16 cellular contexts compared by ENCODE assay signal in the genomic region with DNA sequence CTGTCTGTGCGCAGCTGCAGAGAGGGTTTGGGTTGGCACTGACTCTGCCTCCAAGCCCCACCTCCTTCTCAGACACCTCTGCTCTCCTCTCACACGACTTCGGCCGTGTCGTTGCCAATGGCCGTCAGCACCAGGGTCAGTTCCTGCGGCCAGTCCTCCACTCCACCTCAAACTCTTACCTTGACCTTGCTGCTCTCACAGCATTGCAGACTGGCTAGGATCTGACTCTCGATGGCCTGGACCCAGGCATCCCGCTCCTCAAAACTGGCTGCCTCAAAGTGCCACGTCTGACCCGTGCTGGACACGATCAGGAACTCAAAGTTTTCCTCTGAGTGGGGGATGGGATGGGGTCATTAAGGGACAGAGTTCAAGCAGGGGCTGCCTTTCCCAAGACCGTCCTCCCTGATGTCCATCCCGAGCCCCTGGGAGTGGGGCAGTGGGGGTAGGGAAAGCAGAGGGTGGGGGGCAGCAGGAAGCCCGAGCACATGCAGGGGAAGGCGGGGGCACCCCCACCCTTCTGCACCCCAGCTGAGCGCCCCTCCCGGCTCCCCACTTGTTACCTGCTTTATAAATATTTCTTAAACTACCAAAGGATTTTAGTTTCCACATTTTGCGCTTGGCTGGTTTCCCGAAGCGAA. TPM values are rescaled to one million over a fixed set of nuclear protein-coding genes. Genes with fewer than 3 reads are reported as not detected.
A peak's percentile ranks its signal among the peaks of the same experiment; 100 is the strongest.
DNase-seq lines count a peak whose midpoint lies in the region; ATAC-seq and TF ChIP-seq lines count a peak whose summit lies in the region.
"Had no signal": no experiment of that assay in that cellular context is flagged by ENCODE, and none has a peak within 500 bp of the region (broad histone marks: within the 10 kb centered on the region; RNA-seq: fewer than 3 reads in every experiment).

No MANE protein-coding gene starts in this region.

- no peaks in the 10 kb centered on the region for H3K9me2 ChIP-seq in GM23338 (ENCODE audit: insufficient read depth)

- H3K27me3 ChIP-seq in GM23338 (ENCODE audit: insufficient read depth) = peaks cover 98% of the 10 kb centered on the region

- no peaks in the 10 kb centered on the region; the same call in 1 of the 2 replicates for H4K20me1 ChIP-seq in GM23338 (replicated peaks; ENCODE audit: insufficient read depth)

- H3K36me3 Mint-ChIP-seq in CD14-positive monocyte (peaks cover 48 to 63% of the 10 kb centered on the region in 2 donors), GM23338 (ENCODE audit: low read depth) (no peaks in the 10 kb centered on the region; the same call in 2 of the 3 replicates), mesothelial cell of epicardium (no peaks in the 10 kb centered on the region)

- H3K9me3 Mint-ChIP-seq in CD14-positive monocyte (peaks cover 0 to 15% (median 12%) of the 10 kb centered on the region in 7 donors), GM23338 (no peaks in the 10 kb centered on the region), mesothelial cell of epicardium (no peaks in the 10 kb centered on the region)
- H3K9me3 Mint-ChIP-seq: activated naive CD4-positive, alpha-beta T cell treated with anti-CD3 and anti-CD28 coated beads, Interleukin-2, amount 10 ng/mL, durations not matched to agents 7 days and 5 days; CD4-positive, alpha-beta T cell; stimulated activated naive CD8-positive, alpha-beta T cell treated with anti-CD3 and anti-CD28 coated beads, Interleukin-15, Interleukin-2, amounts not matched to agents 100 ng/mL and 50 ng/mL, for 24 hours had no signal

- H3K36me3 ChIP-seq in GM23338 (ENCODE audit: insufficient read depth) = no peaks in the 10 kb centered on the region

- H3K4me2 ChIP-seq in GM23338 = peak overlapping the region; percentile 88; the same call in 1 of the 2 replicates

- no peaks in the 10 kb centered on the region for H3K4me1 ChIP-seq in GM23338 (ENCODE audit: insufficient read depth)

- H3K4me3 Mint-ChIP-seq in CD14-positive monocyte (no peak overlapping the region), GM23338 (peak overlapping the region; percentile 89), mesothelial cell of epicardium (peak overlapping the region; percentile 4)
- H3K4me3 Mint-ChIP-seq: activated naive CD4-positive, alpha-beta T cell treated with anti-CD3 and anti-CD28 coated beads, Interleukin-2, amount 10 ng/mL, durations not matched to agents 7 days and 5 days; CD4-positive, alpha-beta T cell; dendritic cell treated with granulocyte-macrophage colony-stimulating factor and Interleukin-4, amounts not matched to agents 40 ng/mL and 50 ng/mL, for 4 days; stimulated activated naive CD8-positive, alpha-beta T cell treated with anti-CD3 and anti-CD28 coated beads, Interleukin-15, Interleukin-2, amounts not matched to agents 100 ng/mL and 50 ng/mL, for 24 hours had no signal

- H3K27me3 Mint-ChIP-seq in CD14-positive monocyte (ENCODE audit: low read depth in 3 of 3) = peaks cover 0 to 2% (median 1%) of the 10 kb centered on the region in 3 donors
- H3K27me3 Mint-ChIP-seq in GM23338 (ENCODE audit: insufficient read depth, low read depth, poor library complexity) = peaks cover 95% of the 10 kb centered on the region
- peaks cover 97% of the 10 kb centered on the region for H3K27me3 Mint-ChIP-seq in mesothelial cell of epicardium (ENCODE audit: low read depth)
- H3K27me3 Mint-ChIP-seq: activated naive CD4-positive, alpha-beta T cell treated with anti-CD3 and anti-CD28 coated beads, Interleukin-2, amount 10 ng/mL, durations not matched to agents 7 days and 5 days; CD4-positive, alpha-beta T cell; dendritic cell treated with granulocyte-macrophage colony-stimulating factor and Interleukin-4, amounts not matched to agents 40 ng/mL and 50 ng/mL, for 4 days; stimulated activated naive CD8-positive, alpha-beta T cell treated with anti-CD3 and anti-CD28 coated beads, Interleukin-15, Interleukin-2, amounts not matched to agents 100 ng/mL and 50 ng/mL, for 24 hours had no signal

- no peak overlapping the region for H2AFZ ChIP-seq in GM23338

- DNase-seq in CD14-positive monocyte (ENCODE audit: low spot score) (peak; percentile 35), GM23338 (ENCODE audit: low spot score) (peak; percentile 82), mesothelial cell of epicardium (ENCODE audit: low spot score in 2 of 2, unreplicated experiment in 2 of 2) (peak in 1 of 2 experiments; percentile 37), NCI-H2107 treated with DMSO at 0.1 percent for 48 hours (lab: John Stamatoyannopoulos, UW; ENCODE audit: unreplicated experiment) (no peak), GM19240 (ENCODE audit: insufficient read length, low spot score) (no peak), cortex of kidney (lab: John Stamatoyannopoulos, UW) (no peak)
- DNase-seq: activated naive CD4-positive, alpha-beta T cell treated with anti-CD3 and anti-CD28 coated beads, Interleukin-2, amount 10 ng/mL, durations not matched to agents 7 days and 5 days; left colon; NCI-H1105 treated with DMSO at 0.1 percent for 48 hours; NCI-H69; stimulated activated CD4-positive, alpha-beta T cell treated with anti-CD3 and anti-CD28 coated beads, Interleukin-4, amount 100 ng/mL, for 1 hour had no signal

- ATAC-seq in GM23338 = peak; percentile 68
- ATAC-seq in GM19023 (IDR thresholded peaks at IDR 0.05; ENCODE audit: unreplicated experiment) = no peak

- H3K4me1 Mint-ChIP-seq in CD14-positive monocyte (peaks cover 3% of the 10 kb centered on the region), GM23338 (peaks cover 15% of the 10 kb centered on the region), mesothelial cell of epicardium (peaks cover 4% of the 10 kb centered on the region)

- H3K27ac ChIP-seq in GM23338 (ENCODE audit: low read depth) (no peak overlapping the region), cingulate gyrus (ENCODE audit: low read depth, low read length) (peak overlapping the region; percentile 4)

- no peaks in the 10 kb centered on the region for H3K79me2 ChIP-seq in GM23338 (replicated peaks; ENCODE audit: insufficient read depth)

- H3K4me3 ChIP-seq in GM23338 = peak overlapping the region; percentile 71

- no peaks in the 10 kb centered on the region for H3F3A ChIP-seq in GM23338 (replicated peaks; ENCODE audit: low read depth)

- intact Hi-C loops in CD14-positive monocyte (cut with micrococcal nuclease) = no loop called here

- no peak for TF ChIP-seq CTCF in CD14-positive monocyte (IDR thresholded peaks at IDR 0.05)
- TF ChIP-seq CTCF in GM23338 (conservative IDR thresholded peaks at IDR 0.05; ENCODE audit: low read depth in 2 of 2) = no peak
- no peak for TF ChIP-seq CTCF in mesothelial cell of epicardium (IDR thresholded peaks at IDR 0.05; ENCODE audit: unreplicated experiment)

- peak overlapping the region in 3 of 7 donors; percentile 2 to 73 (median 3) for H3K27ac Mint-ChIP-seq in CD14-positive monocyte
- H3K27ac Mint-ChIP-seq in GM23338 = no peak overlapping the region
- no peak overlapping the region for H3K27ac Mint-ChIP-seq in mesothelial cell of epicardium
- H3K27ac Mint-ChIP-seq: activated naive CD4-positive, alpha-beta T cell treated with anti-CD3 and anti-CD28 coated beads, Interleukin-2, amount 10 ng/mL, durations not matched to agents 7 days and 5 days; CD4-positive, alpha-beta T cell; dendritic cell treated with granulocyte-macrophage colony-stimulating factor and Interleukin-4, amounts not matched to agents 40 ng/mL and 50 ng/mL, for 4 days; stimulated activated naive CD8-positive, alpha-beta T cell treated with anti-CD3 and anti-CD28 coated beads, Interleukin-15, Interleukin-2, amounts not matched to agents 100 ng/mL and 50 ng/mL, for 24 hours had no signal

TF ChIP-seq in GM23338, 12 proteins besides CTCF, POLR2A, EP300 and RAD21 (continues in another document):
- no peak for TF ChIP-seq STAT1 (IDR thresholded peaks at IDR 0.05; ENCODE audit: unreplicated experiment)

RNA-seq across cellular contexts. Expression of gene AGAP2, which starts 10.7 kb away (rescaled TPM):
- polyA plus RNA-seq in CD14-positive monocyte (under 1 TPM; 0.20 to 0.65 TPM), GM23338 (2016; fragmentation: Nextera tagmentation; extraction: Ambion mirVana) (0.36 and 0.38 TPM in 2 replicates)
- total RNA-seq in GM23338 (2014; rRNA removed; shearing (Covaris generic)) = 1.1 and 1.3 TPM in 2 replicates
- total RNA-seq in mesothelial cell of epicardium = 2.0 to 2.8 TPM (median 2.2 TPM) in 3 replicates

RNA-seq across cellular contexts. Expression of gene TSPAN31, which starts 17.0 kb away (rescaled TPM):
- 10 to 100 TPM; 43.0 to 48.1 TPM for polyA plus RNA-seq in CD14-positive monocyte
- 15.6 and 32.9 TPM in 2 replicates for total RNA-seq in GM23338 (2014; rRNA removed; shearing (Covaris generic))
- polyA plus RNA-seq in GM23338 (2016; fragmentation: Nextera tagmentation; extraction: Ambion mirVana) = 12.9 and 15.5 TPM in 2 replicates
- total RNA-seq in mesothelial cell of epicardium = 33.2 to 35.2 TPM (median 34.6 TPM) in 3 replicates

RNA-seq across cellular contexts. Expression of gene CDK4, which starts 24.2 kb away (rescaled TPM):
- polyA plus RNA-seq in CD14-positive monocyte = 10 to 100 TPM; 27.4 to 38.4 TPM
- total RNA-seq in GM23338 (2014; rRNA removed; shearing (Covaris generic)) = 198 and 214 TPM in 2 replicates
- 105 and 108 TPM in 2 replicates for polyA plus RNA-seq in GM23338 (2016; fragmentation: Nextera tagmentation; extraction: Ambion mirVana)
- total RNA-seq in mesothelial cell of epicardium = 171 to 177 TPM (median 175 TPM) in 3 replicates

RNA-seq across cellular contexts. Expression of gene MARCHF9, which starts 27.0 kb away (rescaled TPM):
- under 1 TPM; 0.14 to 0.23 TPM for polyA plus RNA-seq in CD14-positive monocyte
- 2.9 and 3.5 TPM in 2 replicates for total RNA-seq in GM23338 (2014; rRNA removed; shearing (Covaris generic))
- 3.1 and 3.3 TPM in 2 replicates for polyA plus RNA-seq in GM23338 (2016; fragmentation: Nextera tagmentation; extraction: Ambion mirVana)
- total RNA-seq in mesothelial cell of epicardium = 11.0 to 13.2 TPM (median 12.7 TPM) in 3 replicates

RNA-seq across cellular contexts. Expression of gene OS9, which starts 33.9 kb away (rescaled TPM):
- 100 to 1,000 TPM in 1 of 2 donors, 10 to 100 TPM in 1; 90.9 to 128 TPM for polyA plus RNA-seq in CD14-positive monocyte
- total RNA-seq in GM23338 (2014; rRNA removed; shearing (Covaris generic)) = 66.1 and 79.7 TPM in 2 replicates
- 27.5 and 29.3 TPM in 2 replicates for polyA plus RNA-seq in GM23338 (2016; fragmentation: Nextera tagmentation; extraction: Ambion mirVana)
- 160 to 167 TPM (median 166 TPM) in 3 replicates for total RNA-seq in mesothelial cell of epicardium

Comparison
In these comparisons a context has a peak if more than half of its experiments do, and no peak if none do; other contexts are left out.
1. DNase-seq: peak in CD14-positive monocyte (single experiment) and GM23338 (single experiment); none in NCI-H2107 treated with DMSO at 0.1 percent for 48 hours (single experiment), GM19240 (single experiment) and cortex of kidney (single experiment).
2. H3K4me3 Mint-ChIP-seq: peak in GM23338 (single experiment) and mesothelial cell of epicardium (single experiment); none in CD14-positive monocyte (0 of 2).